ENCODE assay signal across 12 cellular contexts in genomic region chr5:181114844-181115778, GRCh38. TPM values are rescaled to one million over a fixed set of nuclear protein-coding genes. Genes with fewer than 3 reads are reported as not detected.
DNase-seq lines count a peak whose midpoint lies in the region; ATAC-seq and TF ChIP-seq lines count a peak whose summit lies in the region.
"Had no signal": no experiment of that assay in that cellular context is flagged by ENCODE, and none has a peak within 500 bp of the region (broad histone marks: within the 10 kb centered on the region; RNA-seq: fewer than 3 reads in every experiment).

No MANE protein-coding gene starts in this region.

- H3K27me3 ChIP-seq in right atrium auricular region: peaks cover 0 to 10% of the 10 kb centered on the region in 2 donors

- H3K4me3 Mint-ChIP-seq in activated T-helper 1 cell treated with anti-CD3 and anti-CD28 coated beads, Interleukin-12 subunit alpha, Interleukin-12 subunit beta, Interleukin-2, Interleukin-4 antibody, amounts not matched to agents 30 ng/mL and 10 ng/mL and 1 ng/mL, durations not matched to agents 14 hours and 24 hours and 36 hours: peak overlapping the region; percentile 20
- H3K4me3 Mint-ChIP-seq in stimulated activated naive B cell treated with anti-CD40 and anti-IgM and Interleukin-4, amounts not matched to agents 10 μg/mL and 1 μg/mL and 100 μg/mL, for 72 hours: peak overlapping the region; percentile 8 to 32
- no peak overlapping the region for H3K4me3 Mint-ChIP-seq in activated T-cell treated with anti-CD3 and anti-CD28 coated beads, Interleukin-2, amount 50 U/mL, for 24 hours
- H3K4me3 Mint-ChIP-seq: activated T-helper 17 cell treated with anti-CD3 and anti-CD28 coated beads, Interleukin-2, amount 50 U/mL, for 72 hours had no signal

- H3K4me3 ChIP-seq in iPS-11a (ENCODE audit: low read depth, low read length) (peak overlapping the region; percentile 9), right atrium auricular region (no peak overlapping the region)

- peaks cover 0 to 9% of the 10 kb centered on the region in 2 donors for H3K4me1 ChIP-seq in right atrium auricular region

- ATAC-seq in stimulated activated naive B cell treated with anti-CD40 and anti-IgM and Interleukin-4, amounts not matched to agents 10 μg/mL and 1 μg/mL and 100 μg/mL, for 72 hours (replicated peaks): peak in 1 of 2 donors; percentile 12
- no peak for ATAC-seq in HG03442 (IDR thresholded peaks at IDR 0.05; ENCODE audit: unreplicated experiment)
- ATAC-seq: activated T-helper 17 cell treated with anti-CD3 and anti-CD28 coated beads, Interleukin-2, amount 50 U/mL, for 72 hours had no signal

- H3K27me3 Mint-ChIP-seq in activated T-helper 1 cell treated with anti-CD3 and anti-CD28 coated beads, Interleukin-12 subunit alpha, Interleukin-12 subunit beta, Interleukin-2, Interleukin-4 antibody, amounts not matched to agents 30 ng/mL and 10 ng/mL and 1 ng/mL, durations not matched to agents 14 hours and 24 hours and 36 hours (ENCODE audit: insufficient read depth): peaks cover 51% of the 10 kb centered on the region
- H3K27me3 Mint-ChIP-seq in stimulated activated naive B cell treated with anti-CD40 and anti-IgM and Interleukin-4, amounts not matched to agents 10 μg/mL and 1 μg/mL and 100 μg/mL, for 72 hours: peaks cover 74 to 78% of the 10 kb centered on the region in 2 donors
- H3K27me3 Mint-ChIP-seq in activated T-cell treated with anti-CD3 and anti-CD28 coated beads, Interleukin-2, amount 50 U/mL, for 24 hours: peaks cover 85% of the 10 kb centered on the region

- no peaks in the 10 kb centered on the region for H3K36me3 ChIP-seq in right atrium auricular region

- H3K27ac Mint-ChIP-seq in activated T-helper 1 cell treated with anti-CD3 and anti-CD28 coated beads, Interleukin-12 subunit alpha, Interleukin-12 subunit beta, Interleukin-2, Interleukin-4 antibody, amounts not matched to agents 30 ng/mL and 10 ng/mL and 1 ng/mL, durations not matched to agents 14 hours and 24 hours and 36 hours: no peak overlapping the region
- H3K27ac Mint-ChIP-seq in stimulated activated naive B cell treated with anti-CD40 and anti-IgM and Interleukin-4, amounts not matched to agents 10 μg/mL and 1 μg/mL and 100 μg/mL, for 72 hours: no peak overlapping the region
- H3K27ac Mint-ChIP-seq in activated T-cell treated with anti-CD3 and anti-CD28 coated beads, Interleukin-2, amount 50 U/mL, for 24 hours: no peak overlapping the region
- H3K27ac Mint-ChIP-seq: activated T-helper 17 cell treated with anti-CD3 and anti-CD28 coated beads, Interleukin-2, amount 50 U/mL, for 72 hours had no signal

- intact Hi-C loops in activated T-helper 1 cell treated with anti-CD3 and anti-CD28 coated beads, Interleukin-12 subunit alpha, Interleukin-12 subunit beta, Interleukin-2, Interleukin-4 antibody, amounts not matched to agents 30 ng/mL and 10 ng/mL and 1 ng/mL, durations not matched to agents 14 hours and 24 hours and 36 hours (cut with micrococcal nuclease): loop anchor here (5.0 to 10.0 kb wide), 2 partner anchors 57 to 60 kb away; no protein-coding TSS in a partner anchor

- TF ChIP-seq CTCF in right atrium auricular region (IDR thresholded peaks at IDR 0.05): no peak

- peaks cover 0 to 9% of the 10 kb centered on the region in 2 donors for H3K9me3 ChIP-seq in right atrium auricular region

- peaks cover 8% of the 10 kb centered on the region for H3K4me1 Mint-ChIP-seq in activated T-helper 1 cell treated with anti-CD3 and anti-CD28 coated beads, Interleukin-12 subunit alpha, Interleukin-12 subunit beta, Interleukin-2, Interleukin-4 antibody, amounts not matched to agents 30 ng/mL and 10 ng/mL and 1 ng/mL, durations not matched to agents 14 hours and 24 hours and 36 hours (ENCODE audit: low read depth)
- peaks cover 11 to 12% of the 10 kb centered on the region in 2 donors for H3K4me1 Mint-ChIP-seq in stimulated activated naive B cell treated with anti-CD40 and anti-IgM and Interleukin-4, amounts not matched to agents 10 μg/mL and 1 μg/mL and 100 μg/mL, for 72 hours
- H3K4me1 Mint-ChIP-seq in activated T-cell treated with anti-CD3 and anti-CD28 coated beads, Interleukin-2, amount 50 U/mL, for 24 hours (ENCODE audit: low read depth): peaks cover 5% of the 10 kb centered on the region
- H3K4me1 Mint-ChIP-seq: activated T-helper 17 cell treated with anti-CD3 and anti-CD28 coated beads, Interleukin-2, amount 50 U/mL, for 72 hours had no signal

- no peak overlapping the region for H3K27ac ChIP-seq in right atrium auricular region

- peak; percentile 34 for DNase-seq in NCI-H748 (lab: John Stamatoyannopoulos, UW; ENCODE audit: unreplicated experiment)
- DNase-seq in NCI-H748 treated with DMSO at 0.1 percent for 48 hours (lab: John Stamatoyannopoulos, UW): no peak
- no peak for DNase-seq in activated T-helper 1 cell treated with anti-CD3 and anti-CD28 coated beads, Interleukin-12 subunit alpha, Interleukin-12 subunit beta, Interleukin-2, Interleukin-4 antibody, amounts not matched to agents 30 ng/mL and 10 ng/mL and 1 ng/mL, durations not matched to agents 14 hours and 24 hours and 36 hours (ENCODE audit: low spot score)
- DNase-seq in stimulated activated naive B cell treated with anti-CD40 and anti-IgM and Interleukin-4, amounts not matched to agents 10 μg/mL and 1 μg/mL and 100 μg/mL, for 72 hours: peak; percentile 4
- DNase-seq in activated T-cell treated with anti-CD3 and anti-CD28 coated beads, Interleukin-2, amount 50 U/mL, for 24 hours: no peak
- DNase-seq in right atrium auricular region (ENCODE audit: low spot score): no peak
- DNase-seq: NCI-H187 had no signal

- no peaks in the 10 kb centered on the region for H3K9me3 Mint-ChIP-seq in activated T-helper 1 cell treated with anti-CD3 and anti-CD28 coated beads, Interleukin-12 subunit alpha, Interleukin-12 subunit beta, Interleukin-2, Interleukin-4 antibody, amounts not matched to agents 30 ng/mL and 10 ng/mL and 1 ng/mL, durations not matched to agents 14 hours and 24 hours and 36 hours
- peaks cover 0 to 4% of the 10 kb centered on the region in 2 donors for H3K9me3 Mint-ChIP-seq in stimulated activated naive B cell treated with anti-CD40 and anti-IgM and Interleukin-4, amounts not matched to agents 10 μg/mL and 1 μg/mL and 100 μg/mL, for 72 hours
- peaks cover 2% of the 10 kb centered on the region for H3K9me3 Mint-ChIP-seq in activated T-cell treated with anti-CD3 and anti-CD28 coated beads, Interleukin-2, amount 50 U/mL, for 24 hours
- H3K9me3 Mint-ChIP-seq: activated T-helper 17 cell treated with anti-CD3 and anti-CD28 coated beads, Interleukin-2, amount 50 U/mL, for 72 hours had no signal

- peaks cover 2% of the 10 kb centered on the region for H3K36me3 Mint-ChIP-seq in activated T-helper 1 cell treated with anti-CD3 and anti-CD28 coated beads, Interleukin-12 subunit alpha, Interleukin-12 subunit beta, Interleukin-2, Interleukin-4 antibody, amounts not matched to agents 30 ng/mL and 10 ng/mL and 1 ng/mL, durations not matched to agents 14 hours and 24 hours and 36 hours (ENCODE audit: low read depth)
- no peaks in the 10 kb centered on the region for H3K36me3 Mint-ChIP-seq in stimulated activated naive B cell treated with anti-CD40 and anti-IgM and Interleukin-4, amounts not matched to agents 10 μg/mL and 1 μg/mL and 100 μg/mL, for 72 hours
- H3K36me3 Mint-ChIP-seq in activated T-cell treated with anti-CD3 and anti-CD28 coated beads, Interleukin-2, amount 50 U/mL, for 24 hours (ENCODE audit: low read depth): no peaks in the 10 kb centered on the region

RNA-seq across cellular contexts. Expression of gene OR2V1, which starts 15.9 kb away (rescaled TPM):
- total RNA-seq in activated T-helper 1 cell treated with anti-CD3 and anti-CD28 coated beads, Interleukin-12 subunit alpha, Interleukin-12 subunit beta, Interleukin-2, Interleukin-4 antibody, amounts not matched to agents 30 ng/mL and 10 ng/mL and 1 ng/mL, durations not matched to agents 14 hours and 24 hours and 36 hours: not detected in 2 replicates
- not detected for total RNA-seq in right atrium auricular region
- total RNA-seq: A673; activated T-helper 17 cell treated with anti-CD3 and anti-CD28 coated beads, Interleukin-2, amount 50 U/mL, for 72 hours; posterior vena cava had no signal

RNA-seq across cellular contexts. Expression of gene OR2V2, which starts 32.3 kb away (rescaled TPM):
- not detected in 2 replicates for total RNA-seq in activated T-helper 1 cell treated with anti-CD3 and anti-CD28 coated beads, Interleukin-12 subunit alpha, Interleukin-12 subunit beta, Interleukin-2, Interleukin-4 antibody, amounts not matched to agents 30 ng/mL and 10 ng/mL and 1 ng/mL, durations not matched to agents 14 hours and 24 hours and 36 hours
- total RNA-seq in right atrium auricular region: not detected
- total RNA-seq: A673; activated T-helper 17 cell treated with anti-CD3 and anti-CD28 coated beads, Interleukin-2, amount 50 U/mL, for 72 hours; posterior vena cava had no signal

Comparison
In these comparisons a context has a peak if more than half of its experiments do, and no peak if none do; other contexts are left out.
1. DNase-seq: peak in NCI-H748 (single experiment) and stimulated activated naive B cell treated with anti-CD40 and anti-IgM and Interleukin-4, amounts not matched to agents 10 μg/mL and 1 μg/mL and 100 μg/mL, for 72 hours (single experiment); none in NCI-H748 treated with DMSO at 0.1 percent for 48 hours (single experiment), activated T-helper 1 cell treated with anti-CD3 and anti-CD28 coated beads, Interleukin-12 subunit alpha, Interleukin-12 subunit beta, Interleukin-2, Interleukin-4 antibody, amounts not matched to agents 30 ng/mL and 10 ng/mL and 1 ng/mL, durations not matched to agents 14 hours and 24 hours and 36 hours (single experiment), activated T-cell treated with anti-CD3 and anti-CD28 coated beads, Interleukin-2, amount 50 U/mL, for 24 hours (single experiment) and right atrium auricular region (single experiment).